Comparison of ENCODE assay signal across 8 cellular contexts in genomic region chr10:120942806-120943413, GRCh38.
DNase-seq lines count a peak whose midpoint lies in the region; ATAC-seq and TF ChIP-seq lines count a peak whose summit lies in the region.

No MANE protein-coding gene starts in this region.

- H3K27ac ChIP-seq in lung (ENCODE audit: low read depth in 1 of 2, low read length in 1 of 2) = no peak overlapping the region

- DNase-seq in AG10803 (ENCODE audit: low read depth) (peak; percentile 66), NCI-H524 treated with DMSO at 0.1 percent for 48 hours (lab: John Stamatoyannopoulos, UW) (peak; percentile 1), lung (ENCODE audit: low spot score) (peak; percentile 84)
- peak; percentile 60 to 66 for DNase-seq in activated CD4-positive, alpha-beta T cell treated with anti-CD3 and anti-CD28 coated beads, Interleukin-2, amount 50 U/mL, for 4 hours
- peak; percentile 32 for DNase-seq in stimulated activated CD8-positive, alpha-beta memory T cell treated with anti-CD3 and anti-CD28 coated beads, Interleukin-12 subunit alpha, Interleukin-12 subunit beta, amount 100 ng/mL, for 4 hours (ENCODE audit: low read depth)

- H3K36me3 Mint-ChIP-seq in dendritic cell treated with granulocyte-macrophage colony-stimulating factor and Interleukin-4, amounts not matched to agents 40 ng/mL and 50 ng/mL, for 4 days (ENCODE audit: low read depth) = no peaks in the 10 kb centered on the region

- ATAC-seq in GM18909 (IDR thresholded peaks at IDR 0.05; ENCODE audit: poor library complexity, unreplicated experiment) = peak; percentile 87
- ATAC-seq in HG03196 (IDR thresholded peaks at IDR 0.05; ENCODE audit: unreplicated experiment) = peak; percentile 65
- peak; percentile 85 for ATAC-seq in lung (ENCODE audit: insufficient read depth, low FRiP score)

- H3K9me3 Mint-ChIP-seq in dendritic cell treated with granulocyte-macrophage colony-stimulating factor and Interleukin-4, amounts not matched to agents 40 ng/mL and 50 ng/mL, for 4 days = no peaks in the 10 kb centered on the region

- H3K27me3 ChIP-seq in lung (ENCODE audit: control insufficient read depth, insufficient read depth) = no peaks in the 10 kb centered on the region

- H3K4me1 ChIP-seq in lung (ENCODE audit: control insufficient read depth in 2 of 2, insufficient read depth in 2 of 2, low read length in 2 of 2) = peaks cover 0 to 1% of the 10 kb centered on the region in 2 donors

- TF ChIP-seq CTCF in AG10803 (conservative IDR thresholded peaks at IDR 0.05; ENCODE audit: low read length) = peak; percentile 82
- TF ChIP-seq CTCF in lung (IDR thresholded peaks at IDR 0.05; ENCODE audit: control extremely low read depth, extremely low read depth) = peak; percentile 96

- H3K9me3 ChIP-seq in lung (ENCODE audit: control insufficient read depth in 2 of 2, insufficient read depth in 1 of 2, low read length in 1 of 2) = no peaks in the 10 kb centered on the region

- WGBS in lung, 2 donors = 15 to 17% methylated on average over 23 of the region's 23 CpGs

- intact Hi-C loops in dendritic cell treated with granulocyte-macrophage colony-stimulating factor and Interleukin-4, amounts not matched to agents 40 ng/mL and 50 ng/mL, for 4 days (cut with micrococcal nuclease) = loop anchor here (2.0 to 5.0 kb wide), 2 partner anchors 666 to 959 kb away; no protein-coding TSS in a partner anchor

- H3K4me3 Mint-ChIP-seq in dendritic cell treated with granulocyte-macrophage colony-stimulating factor and Interleukin-4, amounts not matched to agents 40 ng/mL and 50 ng/mL, for 4 days = peak overlapping the region; percentile 27

- H3K4me1 Mint-ChIP-seq in dendritic cell treated with granulocyte-macrophage colony-stimulating factor and Interleukin-4, amounts not matched to agents 40 ng/mL and 50 ng/mL, for 4 days (ENCODE audit: low read depth) = no peaks in the 10 kb centered on the region

- H3K27me3 Mint-ChIP-seq in dendritic cell treated with granulocyte-macrophage colony-stimulating factor and Interleukin-4, amounts not matched to agents 40 ng/mL and 50 ng/mL, for 4 days = peaks cover 39% of the 10 kb centered on the region

- H3K4me3 ChIP-seq in AG10803 (ENCODE audit: low read length) = no peak overlapping the region
- H3K4me3 ChIP-seq in lung = no peak overlapping the region

- no peak overlapping the region for H3K27ac Mint-ChIP-seq in dendritic cell treated with granulocyte-macrophage colony-stimulating factor and Interleukin-4, amounts not matched to agents 40 ng/mL and 50 ng/mL, for 4 days

- H3K36me3 ChIP-seq in lung (ENCODE audit: control insufficient read depth in 2 of 2, insufficient read depth in 2 of 2, low read length in 2 of 2) = no peaks in the 10 kb centered on the region

Comparison
In these comparisons a context has a peak if more than half of its experiments do, and no peak if none do; other contexts are left out.
1. DNase-seq: peak in every context shown above with its lines; median percentile 84 in lung; 66 in AG10803; 63 in activated CD4-positive, alpha-beta T cell treated with anti-CD3 and anti-CD28 coated beads, Interleukin-2, amount 50 U/mL, for 4 hours; 32 in stimulated activated CD8-positive, alpha-beta memory T cell treated with anti-CD3 and anti-CD28 coated beads, Interleukin-12 subunit alpha, Interleukin-12 subunit beta, amount 100 ng/mL, for 4 hours; 1 in NCI-H524 treated with DMSO at 0.1 percent for 48 hours.